In the genomic region with DNA sequence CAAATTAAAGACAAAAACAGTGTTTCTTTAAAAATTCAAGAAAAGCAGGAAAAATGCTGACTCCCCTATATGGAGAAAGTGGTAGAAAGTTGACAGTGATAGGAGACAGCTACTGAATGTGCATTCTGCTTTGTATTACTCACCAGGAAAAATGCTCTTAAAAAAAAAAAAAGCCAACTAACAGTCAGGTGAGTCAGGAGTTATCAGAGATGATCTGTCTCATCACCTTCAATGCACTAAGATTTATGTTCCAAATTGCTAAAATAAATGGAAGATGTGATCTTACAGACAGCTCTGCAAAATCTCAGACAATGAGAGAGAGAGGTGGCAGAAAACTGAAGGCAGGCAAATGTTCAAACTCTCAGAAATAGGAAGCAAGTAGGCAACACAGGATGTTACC, we compare ENCODE assay signal across 1 cellular context.
TF ChIP-seq lines count a peak whose summit lies in the region.

No MANE protein-coding gene starts in this region.

TF ChIP-seq in SK-N-SH, 30 proteins besides CTCF, POLR2A, EP300 and RAD21 (continued from another document):
- TF ChIP-seq CHD2 (IDR thresholded peaks at IDR 0.05; ENCODE audit: low read length, partially characterized antibody) = no peak
- TF ChIP-seq RFX5 (IDR thresholded peaks at IDR 0.05; ENCODE audit: low read length) = no peak
- peak; percentile 68 for TF ChIP-seq MEF2A (IDR thresholded peaks at IDR 0.05; ENCODE audit: borderline replicate concordance, low read depth)
- TF ChIP-seq, protein P1, sequence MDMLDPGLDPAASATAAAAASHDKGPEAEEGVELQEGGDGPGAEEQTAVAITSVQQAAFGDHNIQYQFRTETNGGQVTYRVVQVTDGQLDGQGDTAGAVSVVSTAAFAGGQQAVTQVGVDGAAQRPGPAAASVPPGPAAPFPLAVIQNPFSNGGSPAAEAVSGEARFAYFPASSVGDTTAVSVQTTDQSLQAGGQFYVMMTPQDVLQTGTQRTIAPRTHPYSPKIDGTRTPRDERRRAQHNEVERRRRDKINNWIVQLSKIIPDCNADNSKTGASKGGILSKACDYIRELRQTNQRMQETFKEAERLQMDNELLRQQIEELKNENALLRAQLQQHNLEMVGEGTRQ (IDR thresholded peaks at IDR 0.05; ENCODE audit: borderline replicate concordance, low read depth, low read length) = no peak
- TF ChIP-seq ELF1 (IDR thresholded peaks at IDR 0.05) = peak; percentile 58; the same call in 1 of the 2 replicates
- TF ChIP-seq YY1 (IDR thresholded peaks at IDR 0.05; ENCODE audit: low read depth) = no peak
- TF ChIP-seq RXRA (IDR thresholded peaks at IDR 0.05; ENCODE audit: borderline replicate concordance, low read depth) = peak; percentile 96
- TF ChIP-seq REST (IDR thresholded peaks at IDR 0.05; ENCODE audit: low read depth, low read length) = 0 out of 2 replicates have a peak, but pooled peaks have one; percentile 25
- peak; percentile 96 for TF ChIP-seq FOSL2 (IDR thresholded peaks at IDR 0.05; ENCODE audit: borderline replicate concordance, low read depth)
- TF ChIP-seq IRF3 (IDR thresholded peaks at IDR 0.05; ENCODE audit: low read depth, low read length) = no peak
- TF ChIP-seq TCF12 (IDR thresholded peaks at IDR 0.05) = peak; percentile 100
- no peak for TF ChIP-seq EZH2phosphoT487 (IDR thresholded peaks at IDR 0.05; ENCODE audit: borderline replicate concordance, low read depth)
- TF ChIP-seq TEAD4 (IDR thresholded peaks at IDR 0.05; ENCODE audit: borderline replicate concordance, insufficient read depth) = peak; percentile 99
- no peak for TF ChIP-seq NRF1 (IDR thresholded peaks at IDR 0.05; ENCODE audit: low read depth, low read length)
- no peak for TF ChIP-seq GATA2 (CRISPR knock-in tag; IDR thresholded peaks at IDR 0.05)
- no peak for TF ChIP-seq MXI1 (IDR thresholded peaks at IDR 0.05; ENCODE audit: low read depth, low read length)
- peak; percentile 88; the same call in 1 of the 2 replicates for TF ChIP-seq SIN3A (IDR thresholded peaks at IDR 0.05; ENCODE audit: borderline replicate concordance, low read depth, low read length)
- peak; percentile 99 for TF ChIP-seq FOXM1 (IDR thresholded peaks at IDR 0.05; ENCODE audit: low read depth)
- TF ChIP-seq PBX3 (IDR thresholded peaks at IDR 0.05) = peak; percentile 99
- no peak for TF ChIP-seq SMC3 (IDR thresholded peaks at IDR 0.05; ENCODE audit: low read depth, low read length)
- TF ChIP-seq, protein P2, sequence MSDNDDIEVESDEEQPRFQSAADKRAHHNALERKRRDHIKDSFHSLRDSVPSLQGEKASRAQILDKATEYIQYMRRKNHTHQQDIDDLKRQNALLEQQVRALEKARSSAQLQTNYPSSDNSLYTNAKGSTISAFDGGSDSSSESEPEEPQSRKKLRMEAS (IDR thresholded peaks at IDR 0.05; ENCODE audit: low read depth) = no peak; the same call in 1 of the 2 replicates
- TF ChIP-seq POLR2AphosphoS5 (IDR thresholded peaks at IDR 0.05; ENCODE audit: low read depth, low read length) = peak; percentile 95
- peak; percentile 91 for TF ChIP-seq ZBTB33 (IDR thresholded peaks at IDR 0.05; ENCODE audit: borderline replicate concordance, low read depth)
- TF ChIP-seq TAF1 (IDR thresholded peaks at IDR 0.05; ENCODE audit: borderline replicate concordance, low read depth, low read length) = peak; percentile 49; the same call in 1 of the 2 replicates
- TF ChIP-seq USF1 (IDR thresholded peaks at IDR 0.05; ENCODE audit: borderline replicate concordance, low read depth) = peak; percentile 32; the same call in 1 of the 2 replicates
- peak; percentile 45; the same call in 1 of the 2 replicates for TF ChIP-seq GABPA (IDR thresholded peaks at IDR 0.05; ENCODE audit: low read depth)
- no peak for TF ChIP-seq FOXJ3 (CRISPR knock-in tag; IDR thresholded peaks at IDR 0.05)
